Comparison of ENCODE assay signal across 11 cellular contexts in genomic region chr9:33101104-33101951, GRCh38. TPM values are rescaled to one million over a fixed set of nuclear protein-coding genes. Genes with fewer than 3 reads are reported as not detected.
A peak's percentile ranks its signal among the peaks of the same experiment; 100 is the strongest.
DNase-seq lines count a peak whose midpoint lies in the region; ATAC-seq and TF ChIP-seq lines count a peak whose summit lies in the region.
"Had no signal": no experiment of that assay in that cellular context is flagged by ENCODE, and none has a peak within 500 bp of the region (broad histone marks: within the 10 kb centered on the region; RNA-seq: fewer than 3 reads in every experiment).

No MANE protein-coding gene starts in this region.

- H3K27ac ChIP-seq in right lobe of liver: no peak overlapping the region

- no peak for TF ChIP-seq RAD21 in Ishikawa (IDR thresholded peaks at IDR 0.05; ENCODE audit: low read depth)

- no peak for TF ChIP-seq CTCF in chondrocyte (IDR thresholded peaks at IDR 0.05)
- TF ChIP-seq CTCF in right lobe of liver (IDR thresholded peaks at IDR 0.05): no peak

- intact Hi-C loops in right lobe of liver (cut with DNase I) (no loop called here), left colon (cut with DNase I, micrococcal nuclease) (no loop called here)

- no peaks in the 10 kb centered on the region for H3K27me3 Mint-ChIP-seq in chondrocyte (ENCODE audit: low read depth)

- WGBS in right lobe of liver (ENCODE audit: insufficient coverage, low coverage, low lambda C conversion rate, missing lambda C conversion rate): 83% methylated on average over 3 of the region's 10 CpGs

- H3K4me3 Mint-ChIP-seq in chondrocyte (ENCODE audit: unreplicated experiment): no peak overlapping the region
- H3K4me3 Mint-ChIP-seq: brain had no signal

- POLR2A ChIA-PET in HEK293T (lab: Yijun Ruan, JAX): no interaction called here

- no peaks in the 10 kb centered on the region for H3K27me3 ChIP-seq in right lobe of liver

- H3K4me3 ChIP-seq in right lobe of liver: no peak overlapping the region

- peaks cover 51% of the 10 kb centered on the region for H3K4me1 Mint-ChIP-seq in chondrocyte (ENCODE audit: low read depth)
- H3K4me1 Mint-ChIP-seq: brain had no signal

- H3K36me3 ChIP-seq in right lobe of liver: no peaks in the 10 kb centered on the region

- H3K9me3 ChIP-seq in right lobe of liver: no peaks in the 10 kb centered on the region

- CTCF ChIA-PET in HEK293T (lab: Yijun Ruan, JAX): no interaction called here

- TF ChIP-seq POLR2A in right lobe of liver (IDR thresholded peaks at IDR 0.05): no peak

- DNase-seq in 8988T: peak; percentile 49
- no peak for DNase-seq in chondrocyte (ENCODE audit: low spot score)
- DNase-seq in right lobe of liver: no peak
- DNase-seq in MV-4-11 (lab: John Stamatoyannopoulos, UW): no peak
- DNase-seq in NCI-H1105 (lab: John Stamatoyannopoulos, UW): no peak
- no peak for DNase-seq in left colon
- no peak for DNase-seq in HEK293T (ENCODE audit: extremely low spot score)
- DNase-seq: activated CD4-positive, alpha-beta T cell treated with anti-CD3 and anti-CD28 coated beads for 48 hours; AML-193 had no signal

- H3K9me3 Mint-ChIP-seq in chondrocyte (ENCODE audit: low read depth): no peaks in the 10 kb centered on the region
- H3K9me3 Mint-ChIP-seq: brain had no signal

- H3K27ac Mint-ChIP-seq in chondrocyte (ENCODE audit: unreplicated experiment): peak overlapping the region; percentile 91

- ATAC-seq in right lobe of liver (peak in 3 of 4 donors; percentile 29 to 46 (median 35)), left colon (no peak)

- peaks cover 0 to 5% (median 0%) of the 10 kb centered on the region in 4 donors for H3K4me1 ChIP-seq in right lobe of liver

- TF ChIP-seq EP300 in Ishikawa (IDR thresholded peaks at IDR 0.05; ENCODE audit: borderline replicate concordance): 0 out of 2 replicates have a peak, but pooled peaks have one; percentile 24

- H3K36me3 Mint-ChIP-seq in chondrocyte (ENCODE audit: low read depth): no peaks in the 10 kb centered on the region
- H3K36me3 Mint-ChIP-seq: brain had no signal

TF ChIP-seq in Ishikawa, 13 proteins besides CTCF, POLR2A, EP300 and RAD21:
- TF ChIP-seq USF1 (IDR thresholded peaks at IDR 0.05) (no peak), FOXM1 (IDR thresholded peaks at IDR 0.05; ENCODE audit: borderline replicate concordance, low read depth) (no peak), EGR1 (IDR thresholded peaks at IDR 0.05) (no peak), NFIC (IDR thresholded peaks at IDR 0.05) (peak; percentile 55), ZBTB7A (IDR thresholded peaks at IDR 0.05; ENCODE audit: low read depth) (no peak), TEAD4 (IDR thresholded peaks at IDR 0.05) (peak; percentile 27; the same call in 1 of the 2 replicates), TAF1 (IDR thresholded peaks at IDR 0.05; ENCODE audit: low read depth) (no peak), REST (IDR thresholded peaks at IDR 0.05; ENCODE audit: low read depth) (no peak), YY1 (IDR thresholded peaks at IDR 0.05; ENCODE audit: low read depth) (peak; percentile 32; the same call in 1 of the 2 replicates), TCF12 (IDR thresholded peaks at IDR 0.05; ENCODE audit: low read depth) (0 out of 2 replicates have a peak, but pooled peaks have one; percentile 51), MAX (IDR thresholded peaks at IDR 0.05) (peak; percentile 22; the same call in 1 of the 2 replicates), CREB1 (IDR thresholded peaks at IDR 0.05; ENCODE audit: low read depth) (no peak), CEBPB (IDR thresholded peaks at IDR 0.05) (no peak)

TF ChIP-seq in HEK293T, 16 proteins besides CTCF, POLR2A, EP300 and RAD21:
- TF ChIP-seq LEF1 (IDR thresholded peaks at IDR 0.05; ENCODE audit: borderline replicate concordance): no peak
- no peak for TF ChIP-seq ZNF384 (IDR thresholded peaks at IDR 0.05)
- TF ChIP-seq SUZ12 (IDR thresholded peaks at IDR 0.05): no peak

RNA-seq across cellular contexts. Expression of gene SMU1, which starts 24.9 kb away (rescaled TPM):
- total RNA-seq in chondrocyte (17.4 to 21.1 TPM (median 17.5 TPM) in 3 replicates), right lobe of liver (10 to 100 TPM in 2 of 6 experiments, 1 to 10 TPM in 4; 7.0 to 10.4 (median 8.5) TPM), left colon (10 to 100 TPM; 15.3 to 16.6 TPM)
